ENCODE assay signal across 2 cellular contexts in the genomic region with DNA sequence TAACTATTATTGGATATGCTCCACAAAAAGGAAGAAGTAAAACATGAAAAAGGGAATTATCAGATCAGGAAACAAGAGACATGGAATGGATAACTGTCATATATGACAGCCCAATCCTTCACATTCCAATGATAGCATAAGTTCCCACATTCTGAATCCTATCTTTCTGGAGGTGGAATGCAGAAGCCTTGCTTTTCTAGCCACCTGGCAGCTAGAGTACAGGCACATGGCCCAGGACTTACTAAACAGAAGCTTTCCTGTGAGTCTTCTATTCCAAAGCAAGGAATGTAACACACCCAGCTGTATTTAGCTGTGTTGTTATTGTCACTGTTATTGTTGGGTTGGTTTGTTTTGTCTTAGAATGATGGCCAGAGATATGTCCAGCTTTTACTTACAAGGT.
TF ChIP-seq lines count a peak whose summit lies in the region.

No MANE protein-coding gene starts in this region.

TF ChIP-seq in GM23338, 12 proteins besides CTCF, POLR2A, EP300 and RAD21 (continued from another document and continues in another):
- TF ChIP-seq, protein P1, sequence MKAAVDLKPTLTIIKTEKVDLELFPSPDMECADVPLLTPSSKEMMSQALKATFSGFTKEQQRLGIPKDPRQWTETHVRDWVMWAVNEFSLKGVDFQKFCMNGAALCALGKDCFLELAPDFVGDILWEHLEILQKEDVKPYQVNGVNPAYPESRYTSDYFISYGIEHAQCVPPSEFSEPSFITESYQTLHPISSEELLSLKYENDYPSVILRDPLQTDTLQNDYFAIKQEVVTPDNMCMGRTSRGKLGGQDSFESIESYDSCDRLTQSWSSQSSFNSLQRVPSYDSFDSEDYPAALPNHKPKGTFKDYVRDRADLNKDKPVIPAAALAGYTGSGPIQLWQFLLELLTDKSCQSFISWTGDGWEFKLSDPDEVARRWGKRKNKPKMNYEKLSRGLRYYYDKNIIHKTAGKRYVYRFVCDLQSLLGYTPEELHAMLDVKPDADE (IDR thresholded peaks at IDR 0.05): no peak
- TF ChIP-seq STAT1 (IDR thresholded peaks at IDR 0.05; ENCODE audit: unreplicated experiment) (no peak), ZNF331 (CRISPR knock-in tag; IDR thresholded peaks at IDR 0.05; ENCODE audit: low read depth) (no peak), POLR2AphosphoS5 (IDR thresholded peaks at IDR 0.05; ENCODE audit: low read depth) (no peak), EZH2phosphoT487 (IDR thresholded peaks at IDR 0.05; ENCODE audit: unreplicated experiment) (no peak), JUNB (IDR thresholded peaks at IDR 0.05; ENCODE audit: unreplicated experiment) (no peak), NANOG (IDR thresholded peaks at IDR 0.05; ENCODE audit: borderline replicate concordance) (no peak), CREB1 (CRISPR knock-in tag; IDR thresholded peaks at IDR 0.05; ENCODE audit: low read depth) (no peak)
- TF ChIP-seq, protein P2, sequence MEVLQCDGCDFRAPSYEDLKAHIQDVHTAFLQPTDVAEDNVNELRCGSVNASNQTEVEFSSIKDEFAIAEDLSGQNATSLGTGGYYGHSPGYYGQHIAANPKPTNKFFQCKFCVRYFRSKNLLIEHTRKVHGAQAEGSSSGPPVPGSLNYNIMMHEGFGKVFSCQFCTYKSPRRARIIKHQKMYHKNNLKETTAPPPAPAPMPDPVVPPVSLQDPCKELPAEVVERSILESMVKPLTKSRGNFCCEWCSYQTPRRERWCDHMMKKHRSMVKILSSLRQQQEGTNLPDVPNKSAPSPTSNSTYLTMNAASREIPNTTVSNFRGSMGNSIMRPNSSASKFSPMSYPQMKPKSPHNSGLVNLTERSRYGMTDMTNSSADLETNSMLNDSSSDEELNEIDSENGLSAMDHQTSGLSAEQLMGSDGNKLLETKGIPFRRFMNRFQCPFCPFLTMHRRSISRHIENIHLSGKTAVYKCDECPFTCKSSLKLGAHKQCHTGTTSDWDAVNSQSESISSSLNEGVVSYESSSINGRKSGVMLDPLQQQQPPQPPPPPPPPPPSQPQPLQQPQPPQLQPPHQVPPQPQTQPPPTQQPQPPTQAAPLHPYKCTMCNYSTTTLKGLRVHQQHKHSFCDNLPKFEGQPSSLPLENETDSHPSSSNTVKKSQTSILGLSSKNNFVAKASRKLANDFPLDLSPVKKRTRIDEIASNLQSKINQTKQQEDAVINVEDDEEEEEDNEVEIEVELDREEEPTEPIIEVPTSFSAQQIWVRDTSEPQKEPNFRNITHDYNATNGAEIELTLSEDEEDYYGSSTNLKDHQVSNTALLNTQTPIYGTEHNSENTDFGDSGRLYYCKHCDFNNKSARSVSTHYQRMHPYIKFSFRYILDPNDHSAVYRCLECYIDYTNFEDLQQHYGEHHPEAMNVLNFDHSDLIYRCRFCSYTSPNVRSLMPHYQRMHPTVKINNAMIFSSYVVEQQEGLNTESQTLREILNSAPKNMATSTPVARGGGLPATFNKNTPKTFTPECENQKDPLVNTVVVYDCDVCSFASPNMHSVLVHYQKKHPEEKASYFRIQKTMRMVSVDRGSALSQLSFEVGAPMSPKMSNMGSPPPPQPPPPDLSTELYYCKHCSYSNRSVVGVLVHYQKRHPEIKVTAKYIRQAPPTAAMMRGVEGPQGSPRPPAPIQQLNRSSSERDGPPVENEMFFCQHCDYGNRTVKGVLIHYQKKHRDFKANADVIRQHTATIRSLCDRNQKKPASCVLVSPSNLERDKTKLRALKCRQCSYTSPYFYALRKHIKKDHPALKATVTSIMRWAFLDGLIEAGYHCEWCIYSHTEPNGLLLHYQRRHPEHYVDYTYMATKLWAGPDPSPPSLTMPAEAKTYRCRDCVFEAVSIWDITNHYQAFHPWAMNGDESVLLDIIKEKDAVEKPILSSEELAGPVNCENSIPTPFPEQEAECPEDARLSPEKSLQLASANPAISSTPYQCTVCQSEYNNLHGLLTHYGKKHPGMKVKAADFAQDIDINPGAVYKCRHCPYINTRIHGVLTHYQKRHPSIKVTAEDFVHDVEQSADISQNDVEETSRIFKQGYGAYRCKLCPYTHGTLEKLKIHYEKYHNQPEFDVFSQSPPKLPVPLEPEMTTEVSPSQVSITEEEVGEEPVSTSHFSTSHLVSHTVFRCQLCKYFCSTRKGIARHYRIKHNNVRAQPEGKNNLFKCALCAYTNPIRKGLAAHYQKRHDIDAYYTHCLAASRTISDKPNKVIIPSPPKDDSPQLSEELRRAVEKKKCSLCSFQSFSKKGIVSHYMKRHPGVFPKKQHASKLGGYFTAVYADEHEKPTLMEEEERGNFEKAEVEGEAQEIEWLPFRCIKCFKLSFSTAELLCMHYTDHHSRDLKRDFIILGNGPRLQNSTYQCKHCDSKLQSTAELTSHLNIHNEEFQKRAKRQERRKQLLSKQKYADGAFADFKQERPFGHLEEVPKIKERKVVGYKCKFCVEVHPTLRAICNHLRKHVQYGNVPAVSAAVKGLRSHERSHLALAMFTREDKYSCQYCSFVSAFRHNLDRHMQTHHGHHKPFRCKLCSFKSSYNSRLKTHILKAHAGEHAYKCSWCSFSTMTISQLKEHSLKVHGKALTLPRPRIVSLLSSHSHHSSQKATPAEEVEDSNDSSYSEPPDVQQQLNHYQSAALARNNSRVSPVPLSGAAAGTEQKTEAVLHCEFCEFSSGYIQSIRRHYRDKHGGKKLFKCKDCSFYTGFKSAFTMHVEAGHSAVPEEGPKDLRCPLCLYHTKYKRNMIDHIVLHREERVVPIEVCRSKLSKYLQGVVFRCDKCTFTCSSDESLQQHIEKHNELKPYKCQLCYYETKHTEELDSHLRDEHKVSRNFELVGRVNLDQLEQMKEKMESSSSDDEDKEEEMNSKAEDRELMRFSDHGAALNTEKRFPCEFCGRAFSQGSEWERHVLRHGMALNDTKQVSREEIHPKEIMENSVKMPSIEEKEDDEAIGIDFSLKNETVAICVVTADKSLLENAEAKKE (CRISPR knock-in tag; IDR thresholded peaks at IDR 0.05): no peak
- TF ChIP-seq, protein P3, sequence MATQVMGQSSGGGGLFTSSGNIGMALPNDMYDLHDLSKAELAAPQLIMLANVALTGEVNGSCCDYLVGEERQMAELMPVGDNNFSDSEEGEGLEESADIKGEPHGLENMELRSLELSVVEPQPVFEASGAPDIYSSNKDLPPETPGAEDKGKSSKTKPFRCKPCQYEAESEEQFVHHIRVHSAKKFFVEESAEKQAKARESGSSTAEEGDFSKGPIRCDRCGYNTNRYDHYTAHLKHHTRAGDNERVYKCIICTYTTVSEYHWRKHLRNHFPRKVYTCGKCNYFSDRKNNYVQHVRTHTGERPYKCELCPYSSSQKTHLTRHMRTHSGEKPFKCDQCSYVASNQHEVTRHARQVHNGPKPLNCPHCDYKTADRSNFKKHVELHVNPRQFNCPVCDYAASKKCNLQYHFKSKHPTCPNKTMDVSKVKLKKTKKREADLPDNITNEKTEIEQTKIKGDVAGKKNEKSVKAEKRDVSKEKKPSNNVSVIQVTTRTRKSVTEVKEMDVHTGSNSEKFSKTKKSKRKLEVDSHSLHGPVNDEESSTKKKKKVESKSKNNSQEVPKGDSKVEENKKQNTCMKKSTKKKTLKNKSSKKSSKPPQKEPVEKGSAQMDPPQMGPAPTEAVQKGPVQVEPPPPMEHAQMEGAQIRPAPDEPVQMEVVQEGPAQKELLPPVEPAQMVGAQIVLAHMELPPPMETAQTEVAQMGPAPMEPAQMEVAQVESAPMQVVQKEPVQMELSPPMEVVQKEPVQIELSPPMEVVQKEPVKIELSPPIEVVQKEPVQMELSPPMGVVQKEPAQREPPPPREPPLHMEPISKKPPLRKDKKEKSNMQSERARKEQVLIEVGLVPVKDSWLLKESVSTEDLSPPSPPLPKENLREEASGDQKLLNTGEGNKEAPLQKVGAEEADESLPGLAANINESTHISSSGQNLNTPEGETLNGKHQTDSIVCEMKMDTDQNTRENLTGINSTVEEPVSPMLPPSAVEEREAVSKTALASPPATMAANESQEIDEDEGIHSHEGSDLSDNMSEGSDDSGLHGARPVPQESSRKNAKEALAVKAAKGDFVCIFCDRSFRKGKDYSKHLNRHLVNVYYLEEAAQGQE (IDR thresholded peaks at IDR 0.05; ENCODE audit: unreplicated experiment): no peak

TF ChIP-seq in SK-N-SH treated with all-trans-retinoic acid at 6 μM for 48 hours, 23 proteins besides CTCF, POLR2A, EP300 and RAD21:
- TF ChIP-seq, protein P4, sequence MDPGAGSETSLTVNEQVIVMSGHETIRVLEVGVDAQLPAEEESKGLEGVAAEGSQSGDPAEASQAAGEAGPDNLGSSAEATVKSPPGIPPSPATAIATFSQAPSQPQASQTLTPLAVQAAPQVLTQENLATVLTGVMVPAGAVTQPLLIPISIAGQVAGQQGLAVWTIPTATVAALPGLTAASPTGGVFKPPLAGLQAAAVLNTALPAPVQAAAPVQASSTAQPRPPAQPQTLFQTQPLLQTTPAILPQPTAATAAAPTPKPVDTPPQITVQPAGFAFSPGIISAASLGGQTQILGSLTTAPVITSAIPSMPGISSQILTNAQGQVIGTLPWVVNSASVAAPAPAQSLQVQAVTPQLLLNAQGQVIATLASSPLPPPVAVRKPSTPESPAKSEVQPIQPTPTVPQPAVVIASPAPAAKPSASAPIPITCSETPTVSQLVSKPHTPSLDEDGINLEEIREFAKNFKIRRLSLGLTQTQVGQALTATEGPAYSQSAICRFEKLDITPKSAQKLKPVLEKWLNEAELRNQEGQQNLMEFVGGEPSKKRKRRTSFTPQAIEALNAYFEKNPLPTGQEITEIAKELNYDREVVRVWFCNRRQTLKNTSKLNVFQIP (CRISPR knock-in tag; IDR thresholded peaks at IDR 0.05; ENCODE audit: borderline replicate concordance, low read depth): no peak
- TF ChIP-seq ESRRG (CRISPR knock-in tag; IDR thresholded peaks at IDR 0.05) (no peak), ISL1 (CRISPR knock-in tag; IDR thresholded peaks at IDR 0.05) (peak; percentile 54), OSR1 (CRISPR knock-in tag; IDR thresholded peaks at IDR 0.05) (no peak), GLIS3 (CRISPR knock-in tag; IDR thresholded peaks at IDR 0.05) (no peak), ZNF565 (CRISPR knock-in tag; conservative IDR thresholded peaks at IDR 0.05; ENCODE audit: low read depth) (no peak), TOX (CRISPR knock-in tag; IDR thresholded peaks at IDR 0.05; ENCODE audit: borderline replicate concordance) (no peak)
- TF ChIP-seq, protein P5, sequence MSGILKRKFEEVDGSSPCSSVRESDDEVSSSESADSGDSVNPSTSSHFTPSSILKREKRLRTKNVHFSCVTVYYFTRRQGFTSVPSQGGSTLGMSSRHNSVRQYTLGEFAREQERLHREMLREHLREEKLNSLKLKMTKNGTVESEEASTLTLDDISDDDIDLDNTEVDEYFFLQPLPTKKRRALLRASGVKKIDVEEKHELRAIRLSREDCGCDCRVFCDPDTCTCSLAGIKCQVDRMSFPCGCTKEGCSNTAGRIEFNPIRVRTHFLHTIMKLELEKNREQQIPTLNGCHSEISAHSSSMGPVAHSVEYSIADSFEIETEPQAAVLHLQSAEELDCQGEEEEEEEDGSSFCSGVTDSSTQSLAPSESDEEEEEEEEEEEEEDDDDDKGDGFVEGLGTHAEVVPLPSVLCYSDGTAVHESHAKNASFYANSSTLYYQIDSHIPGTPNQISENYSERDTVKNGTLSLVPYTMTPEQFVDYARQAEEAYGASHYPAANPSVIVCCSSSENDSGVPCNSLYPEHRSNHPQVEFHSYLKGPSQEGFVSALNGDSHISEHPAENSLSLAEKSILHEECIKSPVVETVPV (CRISPR knock-in tag; IDR thresholded peaks at IDR 0.05): no peak
